7 cellular contexts compared by ENCODE assay signal in genomic region chr4:189942338-189942737, GRCh38. TPM values are rescaled to one million over a fixed set of nuclear protein-coding genes. Genes with fewer than 3 reads are reported as not detected.
DNase-seq lines count a peak whose midpoint lies in the region; ATAC-seq, FAIRE-seq and TF ChIP-seq lines count a peak whose summit lies in the region.
"Not testable (repeated sequence)": the region's sequence is repeated elsewhere in the genome, so short reads cannot be mapped to it uniquely, and the experiment has no call there.

No MANE protein-coding gene starts in this region.

- POLR2A ChIA-PET in HEK293 (lab: Yijun Ruan, JAX); T-cell (lab: Charles Lee); K562 (lab: Yijun Ruan, JAX): not testable (repeated sequence)

- H3K9ac ChIP-seq in K562 (ENCODE audit: insufficient read depth in 1 of 2, low read depth in 2 of 2, low read length in 2 of 2); neural cell (ENCODE audit: low read length): not testable (repeated sequence)

- 73% methylated on average over 3 of the region's 3 CpGs for WGBS in K562 (ENCODE audit: insufficient coverage, low coverage, missing lambda C conversion rate)
- WGBS in hepatocyte (ENCODE audit: low lambda C conversion rate, missing lambda C conversion rate) = 95% methylated on average over 3 of the region's 3 CpGs

- H3K27me3 ChIP-seq in CD4-positive, CD25-positive, alpha-beta regulatory T cell (ENCODE audit: control insufficient read depth, insufficient read depth, low read length); K562 (ENCODE audit: control insufficient read depth in 2 of 2, insufficient read depth in 2 of 2, low read length in 2 of 2); hepatocyte; neural cell (ENCODE audit: insufficient read depth, low read depth, low read length): not testable (repeated sequence)

- not testable (repeated sequence) for TF ChIP-seq RAD21 in K562 (CRISPR knock-in tag; conservative IDR thresholded peaks at IDR 0.05 in 1 of 2, IDR thresholded peaks at IDR 0.05 in 1 of 2); neural cell (conservative IDR thresholded peaks at IDR 0.05)

- peaks cover 35% of the 10 kb centered on the region for H3K36me3 Mint-ChIP-seq in CD4-positive, CD25-positive, alpha-beta regulatory T cell
- H3K36me3 Mint-ChIP-seq in T-cell = peaks cover 29% of the 10 kb centered on the region
- peaks cover 41% of the 10 kb centered on the region for H3K36me3 Mint-ChIP-seq in activated T-cell treated with anti-CD3 and anti-CD28 coated beads, Interleukin-2, amount 50 U/mL, for 4 hours (ENCODE audit: insufficient read depth)

- not testable (repeated sequence) for DNase-seq in CD4-positive, CD25-positive, alpha-beta regulatory T cell; T-cell; activated T-cell treated with anti-CD3 and anti-CD28 coated beads, Interleukin-2, amount 50 U/mL, for 4 hours; K562 (ENCODE audit: extremely low read depth in 1 of 4, low spot score in 3 of 4); hepatocyte (ENCODE audit: low spot score)

- TF ChIP-seq CTCF in HEK293 (tag by site-specific recombination; IDR thresholded peaks at IDR 0.05); K562 (IDR thresholded peaks at IDR 0.05 in 2 of 3, conservative IDR thresholded peaks at IDR 0.05 in 1 of 3; ENCODE audit: insufficient read depth in 2 of 3, low read depth in 1 of 3, low read length in 3 of 3); hepatocyte (IDR thresholded peaks at IDR 0.05; ENCODE audit: poor library complexity); neural cell (IDR thresholded peaks at IDR 0.05; ENCODE audit: poor library complexity, severe bottlenecking): not testable (repeated sequence)

- in situ Hi-C loops in K562 (cut with MboI) = not testable (repeated sequence)

- ATAC-seq in CD4-positive, CD25-positive, alpha-beta regulatory T cell (ENCODE audit: low read depth in 2 of 2); T-cell (replicated peaks in 1 of 4); activated T-cell treated with anti-CD3 and anti-CD28 coated beads, Interleukin-2, amount 50 U/mL, for 4 hours; K562: not testable (repeated sequence)

- H3K9me2 ChIP-seq in hepatocyte (replicated peaks; ENCODE audit: insufficient read depth); neural cell (ENCODE audit: insufficient read depth, low read length): not testable (repeated sequence)

- H3K4me1 ChIP-seq in CD4-positive, CD25-positive, alpha-beta regulatory T cell (ENCODE audit: control insufficient read depth, insufficient read depth, low read length, poor library complexity, severe bottlenecking) = peaks cover 45% of the 10 kb centered on the region
- H3K4me1 ChIP-seq in HEK293 (ENCODE audit: control insufficient read depth, insufficient read depth, low read length); K562 (replicated peaks in 1 of 2; ENCODE audit: control insufficient read depth in 2 of 2, insufficient read depth in 2 of 2, low read length in 2 of 2); hepatocyte (ENCODE audit: insufficient read depth): not testable (repeated sequence)

- H3K79me2 ChIP-seq in K562 (ENCODE audit: control insufficient read depth, insufficient read depth, low read length) (peaks cover 62% of the 10 kb centered on the region), hepatocyte (peaks cover 48% of the 10 kb centered on the region), neural cell (replicated peaks; ENCODE audit: insufficient read depth, low read length) (peaks cover 27% of the 10 kb centered on the region)

- not testable (repeated sequence) for FAIRE-seq in K562 (lab: Jason Lieb, UNC)

- TF ChIP-seq EP300 in K562 (IDR thresholded peaks at IDR 0.05; ENCODE audit: low read length); neural cell (conservative IDR thresholded peaks at IDR 0.05; ENCODE audit: poor library complexity, severe bottlenecking): not testable (repeated sequence)

- peak overlapping the region; percentile 84 to 98 (median 90) for H3K4me3 Mint-ChIP-seq in CD4-positive, CD25-positive, alpha-beta regulatory T cell
- peak overlapping the region; percentile 67 to 97 (median 77) for H3K4me3 Mint-ChIP-seq in T-cell
- H3K4me3 Mint-ChIP-seq in activated T-cell treated with anti-CD3 and anti-CD28 coated beads, Interleukin-2, amount 50 U/mL, for 4 hours = peak overlapping the region; percentile 72

- not testable (repeated sequence) for BruUV-seq in K562 (replicated peaks; lab: Mats Ljungman, UMichigan)

- not testable (repeated sequence) for H3K27ac ChIP-seq in CD4-positive, CD25-positive, alpha-beta regulatory T cell (ENCODE audit: insufficient read depth, low read length, poor library complexity, severe bottlenecking); HEK293 (ENCODE audit: extremely low read depth, low read depth, low read length); K562 (ENCODE audit: extremely low read depth, low read depth, low read length); hepatocyte; neural cell (ENCODE audit: low read length)

- peaks cover 15% of the 10 kb centered on the region for H3K36me3 ChIP-seq in CD4-positive, CD25-positive, alpha-beta regulatory T cell (ENCODE audit: control insufficient read depth, insufficient read depth, low read length)
- not testable (repeated sequence) for H3K36me3 ChIP-seq in HEK293 (ENCODE audit: control insufficient read depth in 2 of 2, insufficient read depth in 1 of 2, low read length in 2 of 2); hepatocyte (replicated peaks; ENCODE audit: insufficient read depth, low read depth); neural cell (ENCODE audit: insufficient read depth, low read length)
- peaks cover 19% of the 10 kb centered on the region; the same call in 1 of the 3 replicates for H3K36me3 ChIP-seq in K562 (ENCODE audit: control insufficient read depth, insufficient read depth, low read length)

- intact Hi-C loops in K562 (cut with micrococcal nuclease) = not testable (repeated sequence)

- not testable (repeated sequence) for H3K9me3 Mint-ChIP-seq in CD4-positive, CD25-positive, alpha-beta regulatory T cell; T-cell
- peaks cover 13% of the 10 kb centered on the region for H3K9me3 Mint-ChIP-seq in activated T-cell treated with anti-CD3 and anti-CD28 coated beads, Interleukin-2, amount 50 U/mL, for 4 hours

- not testable (repeated sequence) for H3F3A ChIP-seq in neural cell (ENCODE audit: insufficient read depth, low read length, poor library complexity, severe bottlenecking)

- peaks cover 59 to 76% (median 67%) of the 10 kb centered on the region in 4 donors for H3K4me1 Mint-ChIP-seq in CD4-positive, CD25-positive, alpha-beta regulatory T cell
- H3K4me1 Mint-ChIP-seq in T-cell = peaks cover 67 to 74% (median 67%) of the 10 kb centered on the region in 3 donors
- H3K4me1 Mint-ChIP-seq in activated T-cell treated with anti-CD3 and anti-CD28 coated beads, Interleukin-2, amount 50 U/mL, for 4 hours (ENCODE audit: low read depth) = peaks cover 62% of the 10 kb centered on the region

- H3K9me3 ChIP-seq in CD4-positive, CD25-positive, alpha-beta regulatory T cell (ENCODE audit: control insufficient read depth in 2 of 2, low read length in 2 of 2); HEK293 (ENCODE audit: control insufficient read depth, insufficient read depth, low read depth, low read length); K562 (replicated peaks; ENCODE audit: control insufficient read depth, insufficient read depth, low read depth, low read length); hepatocyte (ENCODE audit: low read depth); neural cell (ENCODE audit: low read length): not testable (repeated sequence)

- H3K9me1 ChIP-seq in K562 (ENCODE audit: control insufficient read depth, insufficient read depth, low read length) = not testable (repeated sequence)

- TF ChIP-seq POLR2A in K562 (conservative IDR thresholded peaks at IDR 0.05) = not testable (repeated sequence)

- H3K4me2 ChIP-seq in K562 (ENCODE audit: insufficient read depth, low read length) (0 out of 2 replicates have a peak overlapping the region, but pooled peaks have one; percentile 20), hepatocyte (peak overlapping the region; percentile 82)
- H3K4me2 ChIP-seq in neural cell (ENCODE audit: low read length) = not testable (repeated sequence)

- H3K27ac Mint-ChIP-seq in CD4-positive, CD25-positive, alpha-beta regulatory T cell = peak overlapping the region; percentile 87 to 96 (median 93)
- not testable (repeated sequence) for H3K27ac Mint-ChIP-seq in T-cell

- CTCF ChIA-PET in HEK293 (lab: Yijun Ruan, JAX); T-cell (lab: Charles Lee); K562 (lab: Yijun Ruan, JAX; ENCODE audit: low intra/inter-chr PET ratio): not testable (repeated sequence)

- peak overlapping the region; percentile 89 for H3K4me3 ChIP-seq in CD4-positive, CD25-positive, alpha-beta regulatory T cell (ENCODE audit: low read depth, low read length)
- H3K4me3 ChIP-seq in HEK293 (ENCODE audit: low read depth, low read length); K562; hepatocyte: not testable (repeated sequence)
- H3K4me3 ChIP-seq in neural cell (ENCODE audit: low read length) = peak overlapping the region; percentile 85

- H4K20me1 ChIP-seq in K562 (replicated peaks; ENCODE audit: control insufficient read depth, insufficient read depth, low read length); hepatocyte (ENCODE audit: insufficient read depth, poor library complexity, severe bottlenecking); neural cell (ENCODE audit: insufficient read depth): not testable (repeated sequence)

- H3K27me3 Mint-ChIP-seq in CD4-positive, CD25-positive, alpha-beta regulatory T cell; T-cell; activated T-cell treated with anti-CD3 and anti-CD28 coated beads, Interleukin-2, amount 50 U/mL, for 4 hours (ENCODE audit: low read depth): not testable (repeated sequence)

- H2AFZ ChIP-seq in K562 (ENCODE audit: low read depth, low read length); hepatocyte; neural cell (ENCODE audit: low read depth, low read length): not testable (repeated sequence)

RNA-seq across cellular contexts. Expression of gene FRG1, which starts 1.7 kb away (rescaled TPM):
- total RNA-seq in CD4-positive, CD25-positive, alpha-beta regulatory T cell = 71.9 TPM
- 10 to 100 TPM; 60.7 to 76.8 (median 72.2) TPM for polyA plus RNA-seq in CD4-positive, CD25-positive, alpha-beta regulatory T cell
- total RNA-seq in T-cell (10 to 100 TPM; 42.4 to 52.9 (median 49.1) TPM), K562 (2014; rRNA removed) (59.1 and 81.2 TPM in 2 replicates), K562 (2014; rRNA removed; fragmentation: Illumina TruSeq; extraction: Trizol) (112 and 128 TPM in 2 replicates), K562 (2015; rRNA removed; fragmentation: Illumina TruSeq; extraction: Trizol) (110 and 123 TPM in 2 replicates), K562 (2021) (68.8 and 74.7 TPM in 2 replicates), hepatocyte (33.8 and 35.6 TPM in 2 replicates)
- 10 to 100 TPM; 53.8 to 56.5 (median 55.7) TPM for total RNA-seq in activated T-cell treated with anti-CD3 and anti-CD28 coated beads, Interleukin-2, amount 50 U/mL, for 4 hours
- 12.3 and 28.1 TPM in 2 replicates for total RNA-seq in K562 (2011; cell fraction: chromatin; rRNA removed; ENCODE audit: low replicate concordance)
- total RNA-seq in K562 (2011; cell fraction: nucleolus; rRNA removed) = 9.7 and 10.8 TPM in 2 replicates
- total RNA-seq in K562 (2011; cell fraction: nucleoplasm; rRNA removed) = 12.7 and 14.7 TPM in 2 replicates
- polyA plus RNA-seq in K562 (2011; rRNA removed) (34.0 and 36.4 TPM in 2 replicates), K562 (2014; fragmentation: Illumina TruSeq; extraction: Trizol) (101 and 130 TPM in 2 replicates), K562 (2014; fragmentation: Nextera tagmentation; extraction: Ambion mirVana) (100 to 1,000 TPM; 158 to 203 TPM), K562 (2014; rRNA removed) (71.7 and 93.0 TPM in 2 replicates), hepatocyte (27.8 and 29.6 TPM in 2 replicates), neural cell (83.0 and 104 TPM in 2 replicates)
- 5.6 and 9.2 TPM in 2 replicates for polyA plus RNA-seq in K562 (2011; cell fraction: cytosol; rRNA removed)
- 12.6 and 17.9 TPM in 2 replicates for polyA plus RNA-seq in K562 (2011; cell fraction: nucleus; rRNA removed)
- 74.2 and 74.8 TPM in 2 replicates for polyA plus RNA-seq in K562 (2012)
- 21.2 and 23.5 TPM in 2 replicates for polyA minus RNA-seq in K562 (2011; rRNA and poly(A)+ RNA removed)
- polyA minus RNA-seq in K562 (2011; cell fraction: cytosol; rRNA and poly(A)+ RNA removed) = 7.4 and 13.2 TPM in 2 replicates
- polyA minus RNA-seq in K562 (2011; cell fraction: nucleus; rRNA and poly(A)+ RNA removed) = 8.8 and 22.3 TPM in 2 replicates
- polyA minus RNA-seq in neural cell = 37.7 and 45.6 TPM in 2 replicates
